ENCODE assay signal across 2 cellular contexts in the genomic region with DNA sequence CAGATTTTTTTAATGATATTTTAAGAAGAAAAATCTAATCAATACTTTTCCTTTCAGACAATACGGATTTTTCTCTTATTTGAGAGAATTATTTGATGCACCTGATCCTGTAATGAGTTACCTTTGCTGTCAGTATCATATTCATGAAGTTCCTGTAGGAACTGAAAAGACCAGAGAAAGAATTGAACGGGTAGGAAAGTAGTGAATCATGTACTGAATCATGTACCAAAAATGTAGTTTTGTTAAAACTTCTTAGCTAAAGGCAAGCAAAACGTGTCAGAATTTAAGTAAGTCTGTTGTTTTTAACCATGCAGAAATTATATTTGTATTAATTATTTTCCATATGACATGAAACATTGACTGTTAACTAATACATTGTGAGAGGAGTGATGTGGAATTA.
A peak's percentile ranks its signal among the peaks of the same experiment; 100 is the strongest.
TF ChIP-seq lines count a peak whose summit lies in the region.

No MANE protein-coding gene starts in this region.

TF ChIP-seq in SK-N-SH, 30 proteins besides CTCF, POLR2A, EP300 and RAD21 (continued from another document):
- TF ChIP-seq REST (IDR thresholded peaks at IDR 0.05; ENCODE audit: low read depth, low read length) = no peak
- TF ChIP-seq FOSL2 (IDR thresholded peaks at IDR 0.05; ENCODE audit: borderline replicate concordance, low read depth) = peak; percentile 37; the same call in 1 of the 2 replicates
- TF ChIP-seq ZBTB33 (IDR thresholded peaks at IDR 0.05; ENCODE audit: borderline replicate concordance, low read depth) = no peak
- no peak for TF ChIP-seq NRF1 (IDR thresholded peaks at IDR 0.05; ENCODE audit: low read depth, low read length)
- TF ChIP-seq JUND (IDR thresholded peaks at IDR 0.05) = 0 out of 2 replicates have a peak, but pooled peaks have one; percentile 16
- TF ChIP-seq MEF2A (IDR thresholded peaks at IDR 0.05; ENCODE audit: borderline replicate concordance, low read depth) = no peak
- TF ChIP-seq MAX (IDR thresholded peaks at IDR 0.05; ENCODE audit: low read depth) = no peak
- TF ChIP-seq RXRA (IDR thresholded peaks at IDR 0.05; ENCODE audit: borderline replicate concordance, low read depth) = no peak
- no peak for TF ChIP-seq FOXJ3 (CRISPR knock-in tag; IDR thresholded peaks at IDR 0.05)
- no peak for TF ChIP-seq USF2 (IDR thresholded peaks at IDR 0.05; ENCODE audit: borderline replicate concordance, low read depth, low read length)
- TF ChIP-seq GATA2 (CRISPR knock-in tag; IDR thresholded peaks at IDR 0.05) = no peak

TF ChIP-seq in SK-N-SH treated with all-trans-retinoic acid at 6 μM for 48 hours, 23 proteins besides CTCF, POLR2A, EP300 and RAD21 (continued from another document):
- TF ChIP-seq, protein P1, sequence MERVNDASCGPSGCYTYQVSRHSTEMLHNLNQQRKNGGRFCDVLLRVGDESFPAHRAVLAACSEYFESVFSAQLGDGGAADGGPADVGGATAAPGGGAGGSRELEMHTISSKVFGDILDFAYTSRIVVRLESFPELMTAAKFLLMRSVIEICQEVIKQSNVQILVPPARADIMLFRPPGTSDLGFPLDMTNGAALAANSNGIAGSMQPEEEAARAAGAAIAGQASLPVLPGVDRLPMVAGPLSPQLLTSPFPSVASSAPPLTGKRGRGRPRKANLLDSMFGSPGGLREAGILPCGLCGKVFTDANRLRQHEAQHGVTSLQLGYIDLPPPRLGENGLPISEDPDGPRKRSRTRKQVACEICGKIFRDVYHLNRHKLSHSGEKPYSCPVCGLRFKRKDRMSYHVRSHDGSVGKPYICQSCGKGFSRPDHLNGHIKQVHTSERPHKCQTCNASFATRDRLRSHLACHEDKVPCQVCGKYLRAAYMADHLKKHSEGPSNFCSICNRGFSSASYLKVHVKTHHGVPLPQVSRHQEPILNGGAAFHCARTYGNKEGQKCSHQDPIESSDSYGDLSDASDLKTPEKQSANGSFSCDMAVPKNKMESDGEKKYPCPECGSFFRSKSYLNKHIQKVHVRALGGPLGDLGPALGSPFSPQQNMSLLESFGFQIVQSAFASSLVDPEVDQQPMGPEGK (CRISPR knock-in tag; IDR thresholded peaks at IDR 0.05; ENCODE audit: borderline replicate concordance) = no peak
- TF ChIP-seq, protein P2, sequence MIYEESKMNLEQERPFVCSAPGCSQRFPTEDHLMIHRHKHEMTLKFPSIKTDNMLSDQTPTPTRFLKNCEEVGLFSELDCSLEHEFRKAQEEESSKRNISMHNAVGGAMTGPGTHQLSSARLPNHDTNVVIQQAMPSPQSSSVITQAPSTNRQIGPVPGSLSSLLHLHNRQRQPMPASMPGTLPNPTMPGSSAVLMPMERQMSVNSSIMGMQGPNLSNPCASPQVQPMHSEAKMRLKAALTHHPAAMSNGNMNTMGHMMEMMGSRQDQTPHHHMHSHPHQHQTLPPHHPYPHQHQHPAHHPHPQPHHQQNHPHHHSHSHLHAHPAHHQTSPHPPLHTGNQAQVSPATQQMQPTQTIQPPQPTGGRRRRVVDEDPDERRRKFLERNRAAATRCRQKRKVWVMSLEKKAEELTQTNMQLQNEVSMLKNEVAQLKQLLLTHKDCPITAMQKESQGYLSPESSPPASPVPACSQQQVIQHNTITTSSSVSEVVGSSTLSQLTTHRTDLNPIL (CRISPR knock-in tag; IDR thresholded peaks at IDR 0.05; ENCODE audit: low read depth) = no peak
- TF ChIP-seq CSDC2 (CRISPR knock-in tag; IDR thresholded peaks at IDR 0.05) (no peak), SNAI2 (CRISPR knock-in tag; IDR thresholded peaks at IDR 0.05) (no peak), RARB (CRISPR knock-in tag; IDR thresholded peaks at IDR 0.05) (no peak), ESRRG (CRISPR knock-in tag; IDR thresholded peaks at IDR 0.05) (no peak), ISL1 (CRISPR knock-in tag; IDR thresholded peaks at IDR 0.05) (no peak), ARNTL (CRISPR knock-in tag; IDR thresholded peaks at IDR 0.05; ENCODE audit: borderline replicate concordance, low read depth) (no peak)
